Comparison of ENCODE assay signal across 8 cellular contexts in genomic region chr9:133417541-133418461, GRCh38. TPM values are rescaled to one million over a fixed set of nuclear protein-coding genes. Genes with fewer than 3 reads are reported as not detected.
A peak's percentile ranks its signal among the peaks of the same experiment; 100 is the strongest.
DNase-seq lines count a peak whose midpoint lies in the region; ATAC-seq and TF ChIP-seq lines count a peak whose summit lies in the region.

Gene REXO4 (minus strand): TSS chr9:133418010. CDS start chr9:133417844, 166 bp downstream.

- POLR2A ChIA-PET in AG04449 (lab: Yijun Ruan, JAX): interaction anchor here (0.6 to 1.3 kb wide), 2 partner anchors 26 to 61 kb away, joined by 3 to 4 read pairs; no protein-coding TSS in a partner anchor

- CTCF ChIA-PET in AG04449 (lab: Yijun Ruan, JAX): interaction anchor here (1.0 to 3.4 kb wide), 4 partner anchors 13 to 39 kb away, joined by 3 to 31 read pairs (median 4); no protein-coding TSS in a partner anchor

- peak; percentile 71 for ATAC-seq in GM18867 (IDR thresholded peaks at IDR 0.05; ENCODE audit: unreplicated experiment)
- peak; percentile 60 for ATAC-seq in HG03108 (IDR thresholded peaks at IDR 0.05; ENCODE audit: unreplicated experiment)

- TF ChIP-seq CTCF in AG04449 (IDR thresholded peaks at IDR 0.05; ENCODE audit: insufficient read depth, low read length, missing control alignments): no peak

- peak within 1 kb of the TSS; percentile 86 for H3K4me3 ChIP-seq in AG04449 (ENCODE audit: low read depth, low read length)

- DNase-seq in AG04449 (ENCODE audit: low read depth, low spot score) (peak; percentile 24), NCI-H446 treated with DMSO at 0.1 percent for 48 hours (lab: John Stamatoyannopoulos, UW) (peak; percentile 50), cerebellum (ENCODE audit: low spot score) (peak; percentile 87), kidney tubule cell (ENCODE audit: low spot score) (peak; percentile 91)
- peak; percentile 72 for DNase-seq in activated CD4-positive, alpha-beta T cell treated with anti-CD3 and anti-CD28 coated beads for 1 hour
- DNase-seq in stimulated activated CD4-positive, alpha-beta T cell treated with anti-CD3 and anti-CD28 coated beads, Interleukin-1b, Interleukin-23, amount 100 ng/mL, for 1 hour (ENCODE audit: low read depth in 2 of 2): peak; percentile 51 to 66

RNA-seq across cellular contexts. Expression of gene REXO4, which starts in this region (rescaled TPM):
- 9.9 TPM for total RNA-seq in cerebellum

Comparison
In these comparisons a context has a peak if more than half of its experiments do, and no peak if none do; other contexts are left out.
1. Peak in every context shown above with its lines: DNase-seq, ATAC-seq and H3K4me3 ChIP-seq.
2. DNase-seq: peak in every context shown above with its lines; median percentile 91 in kidney tubule cell; 87 in cerebellum; 72 in activated CD4-positive, alpha-beta T cell treated with anti-CD3 and anti-CD28 coated beads for 1 hour; 58 in stimulated activated CD4-positive, alpha-beta T cell treated with anti-CD3 and anti-CD28 coated beads, Interleukin-1b, Interleukin-23, amount 100 ng/mL, for 1 hour; 50 in NCI-H446 treated with DMSO at 0.1 percent for 48 hours; 24 in AG04449.